Comparison of ENCODE assay signal across 21 cellular contexts in genomic region chr5:133530270-133530669, GRCh38.
"Had no signal": no experiment of that assay in that cellular context is flagged by ENCODE, and none has a peak within 500 bp of the region (broad histone marks: within the 10 kb centered on the region; RNA-seq: fewer than 3 reads in every experiment).

No MANE protein-coding gene starts in this region.

- H3K27ac ChIP-seq: colonic mucosa, esophagus muscularis mucosa, foreskin keratinocyte, gastroesophageal sphincter, heart left ventricle, hepatocyte, neutrophil, testis, tibial artery had no signal

- H2AFZ ChIP-seq: hepatocyte had no signal

- DNase-seq: colonic mucosa; effector CD8-positive, alpha-beta T cell; foreskin keratinocyte; heart left ventricle; kidney; natural killer cell; posterior cingulate gyrus; retina; stimulated activated CD4-positive, alpha-beta T cell treated with anti-CD3 and anti-CD28 coated beads, Interleukin-2, amount 100 ng/mL, for 24 hours; stimulated activated CD4-positive, alpha-beta T cell treated with anti-CD3 and anti-CD28 coated beads, Interleukin-4, amount 100 ng/mL, for 24 hours; stimulated activated naive CD8-positive, alpha-beta T cell treated with anti-CD3 and anti-CD28 coated beads, Interleukin-15, Interleukin-2, amounts not matched to agents 100 U/mL and 50 U/mL, for 24 hours; substantia nigra; testis; tibial artery had no signal

- ATAC-seq: foreskin keratinocyte; heart left ventricle; left lobe of liver; natural killer cell; stimulated activated naive CD8-positive, alpha-beta T cell treated with anti-CD3 and anti-CD28 coated beads, Interleukin-15, Interleukin-2, amounts not matched to agents 100 U/mL and 50 U/mL, for 24 hours had no signal

- H3K79me2 ChIP-seq: hepatocyte had no signal

- H3K4me3 ChIP-seq: colonic mucosa, esophagus muscularis mucosa, gastroesophageal sphincter, heart left ventricle, hepatocyte, lung, testis, tibial artery had no signal

- H3K4me1 ChIP-seq: colonic mucosa, esophagus muscularis mucosa, foreskin keratinocyte, gastroesophageal sphincter, testis had no signal

- H3K27me3 ChIP-seq: colonic mucosa, esophagus muscularis mucosa, foreskin keratinocyte, gastroesophageal sphincter, heart left ventricle, hepatocyte, testis, tibial artery had no signal

- H3K9me3 ChIP-seq: colonic mucosa, esophagus muscularis mucosa, gastroesophageal sphincter, heart left ventricle, neutrophil, testis, tibial artery had no signal

- FAIRE-seq: endothelial cell of umbilical vein, kidney had no signal

- H3K36me3 ChIP-seq: colonic mucosa, esophagus muscularis mucosa, gastroesophageal sphincter, heart left ventricle, neutrophil, tibial artery had no signal

- H3K4me2 ChIP-seq: hepatocyte had no signal
